ENCODE assay signal across 9 cellular contexts in the genomic region with DNA sequence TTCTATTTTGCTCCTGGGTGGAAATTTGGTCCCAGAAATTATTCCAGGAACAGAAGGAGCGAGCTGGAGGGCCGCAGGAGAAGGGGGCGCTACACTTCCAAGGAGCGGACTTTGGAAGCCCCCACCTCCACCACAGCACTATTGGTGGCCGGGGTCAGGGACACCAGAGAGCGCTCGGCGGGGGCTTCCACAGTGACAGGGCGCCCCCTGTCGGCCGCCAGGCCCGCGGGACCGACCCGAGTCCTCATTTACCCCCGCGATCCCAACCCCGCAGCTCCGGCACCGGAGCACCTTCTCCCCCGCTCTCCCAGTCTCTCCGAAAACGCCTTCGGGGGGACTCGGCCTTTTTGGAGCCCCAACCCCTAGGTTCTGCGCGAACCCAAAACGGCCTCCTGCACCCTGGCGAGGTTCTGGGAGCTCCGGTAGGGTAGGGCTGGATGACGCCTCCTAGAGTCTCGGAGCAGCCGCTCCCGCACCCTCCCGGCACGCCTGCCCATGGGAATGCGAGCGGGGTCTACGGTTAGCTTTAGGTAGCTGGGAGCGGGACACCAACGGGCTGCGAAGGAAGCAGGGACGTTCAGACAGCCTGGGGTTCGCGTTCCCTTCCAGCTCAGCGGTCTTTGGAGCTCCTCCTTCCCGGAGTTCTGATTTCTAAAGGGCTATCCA. TPM values are rescaled to one million over a fixed set of nuclear protein-coding genes. Genes with fewer than 3 reads are reported as not detected.
A peak's percentile ranks its signal among the peaks of the same experiment; 100 is the strongest.
DNase-seq lines count a peak whose midpoint lies in the region; ATAC-seq and TF ChIP-seq lines count a peak whose summit lies in the region.
"Had no signal": no experiment of that assay in that cellular context is flagged by ENCODE, and none has a peak within 500 bp of the region (broad histone marks: within the 10 kb centered on the region; RNA-seq: fewer than 3 reads in every experiment).

No MANE protein-coding gene starts in this region.

- H3K27ac Mint-ChIP-seq in activated CD8-positive, alpha-beta memory T cell treated with anti-CD3 and anti-CD28 coated beads, Interleukin-2, amount 10 ng/mL, durations not matched to agents 7 days and 5 days, result no peak overlapping the region
- H3K27ac Mint-ChIP-seq in type B pancreatic cell, result no peak overlapping the region
- no peak overlapping the region for H3K27ac Mint-ChIP-seq in stimulated activated memory B cell treated with anti-CD40 and anti-IgM and Interleukin-4, amounts not matched to agents 10 μg/mL and 1 μg/mL and 100 μg/mL, for 72 hours

- ATAC-seq in activated CD8-positive, alpha-beta memory T cell treated with anti-CD3 and anti-CD28 coated beads, Interleukin-2, amount 10 ng/mL, durations not matched to agents 7 days and 5 days, result no peak
- peak; percentile 72 for ATAC-seq in SK-N-SH treated with all-trans-retinoic acid at 6 μM for 48 hours
- no peak for ATAC-seq in HG03095 (IDR thresholded peaks at IDR 0.05; ENCODE audit: unreplicated experiment)
- ATAC-seq in stimulated activated memory B cell treated with anti-CD40 and anti-IgM and Interleukin-4, amounts not matched to agents 10 μg/mL and 1 μg/mL and 100 μg/mL, for 72 hours, result no peak
- no peak for ATAC-seq in GM19023 (IDR thresholded peaks at IDR 0.05; ENCODE audit: unreplicated experiment)

- H3K36me3 ChIP-seq in iPS-15b (ENCODE audit: control insufficient read depth, insufficient read depth, low read length), result no peaks in the 10 kb centered on the region

- H3K4me1 ChIP-seq in iPS-15b (ENCODE audit: control insufficient read depth, insufficient read depth, low read length), result peaks cover 25% of the 10 kb centered on the region

- peaks cover 3% of the 10 kb centered on the region for H3K36me3 Mint-ChIP-seq in activated CD8-positive, alpha-beta memory T cell treated with anti-CD3 and anti-CD28 coated beads, Interleukin-2, amount 10 ng/mL, durations not matched to agents 7 days and 5 days
- peaks cover under 1% of the 10 kb centered on the region for H3K36me3 Mint-ChIP-seq in type B pancreatic cell
- H3K36me3 Mint-ChIP-seq in stimulated activated memory B cell treated with anti-CD40 and anti-IgM and Interleukin-4, amounts not matched to agents 10 μg/mL and 1 μg/mL and 100 μg/mL, for 72 hours, result no peaks in the 10 kb centered on the region

- CTCF ChIA-PET in activated CD8-positive, alpha-beta memory T cell treated with anti-CD3 and anti-CD28 coated beads, Interleukin-2, amount 10 ng/mL, durations not matched to agents 7 days and 5 days (lab: Charles Lee), result no interaction called here

- H3K4me1 Mint-ChIP-seq in activated CD8-positive, alpha-beta memory T cell treated with anti-CD3 and anti-CD28 coated beads, Interleukin-2, amount 10 ng/mL, durations not matched to agents 7 days and 5 days, result no peaks in the 10 kb centered on the region
- no peaks in the 10 kb centered on the region for H3K4me1 Mint-ChIP-seq in type B pancreatic cell (ENCODE audit: unreplicated experiment)
- no peaks in the 10 kb centered on the region for H3K4me1 Mint-ChIP-seq in stimulated activated memory B cell treated with anti-CD40 and anti-IgM and Interleukin-4, amounts not matched to agents 10 μg/mL and 1 μg/mL and 100 μg/mL, for 72 hours

- H3K4me3 ChIP-seq in iPS-15b (ENCODE audit: low read depth, low read length), result peak overlapping the region; percentile 50

- H3K4me3 Mint-ChIP-seq in activated CD8-positive, alpha-beta memory T cell treated with anti-CD3 and anti-CD28 coated beads, Interleukin-2, amount 10 ng/mL, durations not matched to agents 7 days and 5 days, result no peak overlapping the region
- peak overlapping the region; percentile 89 for H3K4me3 Mint-ChIP-seq in type B pancreatic cell
- H3K4me3 Mint-ChIP-seq in stimulated activated memory B cell treated with anti-CD40 and anti-IgM and Interleukin-4, amounts not matched to agents 10 μg/mL and 1 μg/mL and 100 μg/mL, for 72 hours, result no peak overlapping the region

- H3K9me3 Mint-ChIP-seq in activated CD8-positive, alpha-beta memory T cell treated with anti-CD3 and anti-CD28 coated beads, Interleukin-2, amount 10 ng/mL, durations not matched to agents 7 days and 5 days (ENCODE audit: low read depth), result no peaks in the 10 kb centered on the region
- H3K9me3 Mint-ChIP-seq in type B pancreatic cell, result no peaks in the 10 kb centered on the region
- no peaks in the 10 kb centered on the region for H3K9me3 Mint-ChIP-seq in stimulated activated memory B cell treated with anti-CD40 and anti-IgM and Interleukin-4, amounts not matched to agents 10 μg/mL and 1 μg/mL and 100 μg/mL, for 72 hours

- peaks cover 44% of the 10 kb centered on the region for H3K27me3 Mint-ChIP-seq in activated CD8-positive, alpha-beta memory T cell treated with anti-CD3 and anti-CD28 coated beads, Interleukin-2, amount 10 ng/mL, durations not matched to agents 7 days and 5 days
- peaks cover 89% of the 10 kb centered on the region for H3K27me3 Mint-ChIP-seq in type B pancreatic cell
- peaks cover 50% of the 10 kb centered on the region for H3K27me3 Mint-ChIP-seq in stimulated activated memory B cell treated with anti-CD40 and anti-IgM and Interleukin-4, amounts not matched to agents 10 μg/mL and 1 μg/mL and 100 μg/mL, for 72 hours

- peak; percentile 69 for DNase-seq in activated CD8-positive, alpha-beta memory T cell treated with anti-CD3 and anti-CD28 coated beads, Interleukin-2, amount 50 U/mL, for 48 hours
- no peak for DNase-seq in activated CD8-positive, alpha-beta memory T cell treated with anti-CD3 and anti-CD28 coated beads, Interleukin-2, amount 10 ng/mL, durations not matched to agents 7 days and 5 days
- DNase-seq in type B pancreatic cell (ENCODE audit: extremely low spot score, unreplicated experiment), result no peak
- DNase-seq: NCI-H524 had no signal

- H3K9ac ChIP-seq in iPS-15b (ENCODE audit: low read depth, low read length), result no peak overlapping the region

- peaks cover 92% of the 10 kb centered on the region for H3K27me3 ChIP-seq in iPS-15b (ENCODE audit: control insufficient read depth, insufficient read depth, low read length)

- peak; percentile 79 for TF ChIP-seq CTCF in type B pancreatic cell (conservative IDR thresholded peaks at IDR 0.05)

- no peaks in the 10 kb centered on the region for H3K9me3 ChIP-seq in iPS-15b (ENCODE audit: control insufficient read depth, insufficient read depth, low read length)

TF ChIP-seq in SK-N-SH treated with all-trans-retinoic acid at 6 μM for 48 hours, 23 proteins besides CTCF, POLR2A, EP300 and RAD21:
- no peak for TF ChIP-seq ZNF70 (CRISPR knock-in tag; IDR thresholded peaks at IDR 0.05)
- no peak for TF ChIP-seq SNAI2 (CRISPR knock-in tag; IDR thresholded peaks at IDR 0.05)
- TF ChIP-seq GLIS3 (CRISPR knock-in tag; IDR thresholded peaks at IDR 0.05), result no peak
- no peak for TF ChIP-seq TOX (CRISPR knock-in tag; IDR thresholded peaks at IDR 0.05; ENCODE audit: borderline replicate concordance)
- no peak for TF ChIP-seq TCF4 (CRISPR knock-in tag; IDR thresholded peaks at IDR 0.05; ENCODE audit: borderline replicate concordance)
- TF ChIP-seq RARB (CRISPR knock-in tag; IDR thresholded peaks at IDR 0.05), result no peak
- no peak for TF ChIP-seq ZFP30 (CRISPR knock-in tag; IDR thresholded peaks at IDR 0.05)
- no peak for TF ChIP-seq ZFP3 (CRISPR knock-in tag; IDR thresholded peaks at IDR 0.05)
- TF ChIP-seq ZC3H10 (CRISPR knock-in tag; IDR thresholded peaks at IDR 0.05), result no peak
- TF ChIP-seq, protein P1, sequence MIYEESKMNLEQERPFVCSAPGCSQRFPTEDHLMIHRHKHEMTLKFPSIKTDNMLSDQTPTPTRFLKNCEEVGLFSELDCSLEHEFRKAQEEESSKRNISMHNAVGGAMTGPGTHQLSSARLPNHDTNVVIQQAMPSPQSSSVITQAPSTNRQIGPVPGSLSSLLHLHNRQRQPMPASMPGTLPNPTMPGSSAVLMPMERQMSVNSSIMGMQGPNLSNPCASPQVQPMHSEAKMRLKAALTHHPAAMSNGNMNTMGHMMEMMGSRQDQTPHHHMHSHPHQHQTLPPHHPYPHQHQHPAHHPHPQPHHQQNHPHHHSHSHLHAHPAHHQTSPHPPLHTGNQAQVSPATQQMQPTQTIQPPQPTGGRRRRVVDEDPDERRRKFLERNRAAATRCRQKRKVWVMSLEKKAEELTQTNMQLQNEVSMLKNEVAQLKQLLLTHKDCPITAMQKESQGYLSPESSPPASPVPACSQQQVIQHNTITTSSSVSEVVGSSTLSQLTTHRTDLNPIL (CRISPR knock-in tag; IDR thresholded peaks at IDR 0.05; ENCODE audit: low read depth), result no peak
- TF ChIP-seq PPARA (CRISPR knock-in tag; IDR thresholded peaks at IDR 0.05; ENCODE audit: borderline replicate concordance), result no peak

RNA-seq across cellular contexts. Expression of a gene that starts 2.4 kb away (rescaled TPM):
- not detected for total RNA-seq in activated CD8-positive, alpha-beta memory T cell treated with anti-CD3 and anti-CD28 coated beads, Interleukin-2, amount 10 ng/mL, durations not matched to agents 7 days and 5 days
- 17.5 and 21.2 TPM in 2 replicates for total RNA-seq in type B pancreatic cell (ENCODE audit: low replicate concordance)

Comparison
In these comparisons a context has a peak if more than half of its experiments do, and no peak if none do; other contexts are left out.
1. RNA of a gene that starts 2.4 kb away (total RNA-seq): 17.5 to 21.2 TPM in type B pancreatic cell; not detected in activated CD8-positive, alpha-beta memory T cell treated with anti-CD3 and anti-CD28 coated beads, Interleukin-2, amount 10 ng/mL, durations not matched to agents 7 days and 5 days; every median in the first group is over 10 times any median in the second.